Comparison of ENCODE assay signal across 30 cellular contexts in the genomic region with DNA sequence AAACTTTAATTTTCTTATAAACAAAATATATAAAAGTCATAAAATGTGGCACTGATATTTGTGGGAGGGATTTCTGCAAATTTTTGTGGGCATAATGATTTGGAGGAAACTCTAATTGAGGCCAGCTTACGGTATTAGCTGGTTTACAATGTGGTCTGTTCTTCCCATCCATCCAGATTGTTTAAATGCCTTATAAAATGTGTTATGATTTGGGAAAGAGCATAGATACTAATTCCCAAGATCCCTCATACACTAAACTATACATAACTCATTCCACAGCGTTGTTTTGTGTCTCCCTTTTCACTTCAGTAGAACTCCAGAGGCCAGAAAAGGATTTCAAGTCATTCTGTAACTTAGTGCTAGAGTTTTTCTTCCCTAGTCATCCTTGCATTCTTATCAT.
"Had no signal": no experiment of that assay in that cellular context is flagged by ENCODE, and none has a peak within 500 bp of the region (broad histone marks: within the 10 kb centered on the region; RNA-seq: fewer than 3 reads in every experiment).

No MANE protein-coding gene starts in this region.

- ATAC-seq: natural killer cell; right cardiac atrium; sciatic nerve; stimulated activated memory B cell treated with anti-CD40 and anti-IgM and Interleukin-4, amounts not matched to agents 10 μg/mL and 1 μg/mL and 100 μg/mL, for 72 hours; stimulated activated naive CD8-positive, alpha-beta T cell treated with anti-CD3 and anti-CD28 coated beads, Interleukin-15, Interleukin-2, amounts not matched to agents 100 U/mL and 50 U/mL, for 24 hours had no signal

- H3K9ac ChIP-seq: neural progenitor cell had no signal

- H3K27ac ChIP-seq: hepatocyte, left ventricle myocardium inferior, neural progenitor cell, neutrophil, ovary, prostate gland, stomach, testis, thyroid gland, transverse colon, upper lobe of left lung, vagina had no signal

- H3K36me3 ChIP-seq: left ventricle myocardium inferior, neural progenitor cell, neutrophil, ovary, prostate gland, stomach, thyroid gland, transverse colon, upper lobe of left lung, vagina had no signal

- H3K27me3 ChIP-seq: hepatocyte, neural progenitor cell, neutrophil, ovary, stomach, testis, thyroid gland, transverse colon, upper lobe of left lung, vagina had no signal

- H2AFZ ChIP-seq: hepatocyte, neural progenitor cell had no signal

- H3K4me1 ChIP-seq: left ventricle myocardium inferior, neural progenitor cell, prostate gland, stomach, testis, thyroid gland, transverse colon, upper lobe of left lung, vagina had no signal

- H3K9me3 ChIP-seq: neutrophil, ovary, prostate gland, stomach, testis, thyroid gland, transverse colon, upper lobe of left lung, vagina had no signal

- H3K79me2 ChIP-seq: hepatocyte had no signal

- H3K4me3 ChIP-seq: hepatocyte, left ventricle myocardium inferior, lung, neural progenitor cell, ovary, prostate gland, stomach, testis, thyroid gland, transverse colon, upper lobe of left lung, vagina had no signal

- DNase-seq: islet precursor cell; left ventricle myocardium inferior; mesendoderm; naive B cell; natural killer cell; nephron progenitor cell; occipital lobe; ovary; posterior cingulate gyrus; retina; right cardiac atrium; small intestine; stimulated activated CD4-positive, alpha-beta T cell treated with anti-CD3 and anti-CD28 coated beads, Interleukin-1b, Interleukin-23, amount 100 ng/mL, for 48 hours; stimulated activated CD4-positive, alpha-beta T cell treated with anti-CD3 and anti-CD28 coated beads, Interleukin-2, amount 100 ng/mL, for 48 hours; stimulated activated CD4-positive, alpha-beta T cell treated with anti-CD3 and anti-CD28 coated beads, Interleukin-4, amount 100 ng/mL, for 4 hours; stimulated activated CD8-positive, alpha-beta memory T cell treated with anti-CD3 and anti-CD28 coated beads, Interleukin-4, amount 100 ng/mL, for 48 hours; stimulated activated naive CD8-positive, alpha-beta T cell treated with anti-CD3 and anti-CD28 coated beads, Interleukin-15, Interleukin-2, amounts not matched to agents 100 U/mL and 50 U/mL, for 24 hours; stomach; testis; thyroid gland; transverse colon; upper lobe of left lung had no signal

- H3K4me2 ChIP-seq: hepatocyte, neural progenitor cell had no signal
